Comparison of ENCODE assay signal across 15 cellular contexts in genomic region chr1:35561297-35561971, GRCh38. TPM values are rescaled to one million over a fixed set of nuclear protein-coding genes. Genes with fewer than 3 reads are reported as not detected.
DNase-seq lines count a peak whose midpoint lies in the region; TF ChIP-seq lines count a peak whose summit lies in the region.
"Had no signal": no experiment of that assay in that cellular context is flagged by ENCODE, and none has a peak within 500 bp of the region (broad histone marks: within the 10 kb centered on the region; RNA-seq: fewer than 3 reads in every experiment).

No MANE protein-coding gene starts in this region.

- no peaks in the 10 kb centered on the region for H3K27me3 Mint-ChIP-seq in CD8-positive, alpha-beta memory T cell

- H3K4me1 Mint-ChIP-seq in CD8-positive, alpha-beta memory T cell: peaks cover 28 to 55% (median 43%) of the 10 kb centered on the region in 3 donors

- no peaks in the 10 kb centered on the region for H3K27me3 ChIP-seq in CD8-positive, alpha-beta memory T cell (ENCODE audit: insufficient read depth, low read length, poor library complexity, severe bottlenecking)
- no peaks in the 10 kb centered on the region for H3K27me3 ChIP-seq in NT2/D1 (ENCODE audit: insufficient read depth, insufficient read length)
- H3K27me3 ChIP-seq in dorsolateral prefrontal cortex: no peaks in the 10 kb centered on the region
- H3K27me3 ChIP-seq: SJSA1 had no signal

- peak overlapping the region in 3 of 7 donors; percentile 1 to 76 (median 46) for H3K4me3 Mint-ChIP-seq in CD8-positive, alpha-beta memory T cell
- H3K4me3 Mint-ChIP-seq: mesothelial cell of epicardium had no signal

- no peak for TF ChIP-seq CTCF in dorsolateral prefrontal cortex (IDR thresholded peaks at IDR 0.05 in 54 of 56, conservative IDR thresholded peaks at IDR 0.05 in 2 of 56; ENCODE audit: low read depth in 1 of 56, partially characterized antibody in 56 of 56)

- no peak overlapping the region for H3K9ac ChIP-seq in NT2/D1 (ENCODE audit: insufficient read length, low read depth)

- peaks cover 0 to 52% (median 3%) of the 10 kb centered on the region in 3 donors for H3K36me3 Mint-ChIP-seq in CD8-positive, alpha-beta memory T cell

- peaks cover 14% of the 10 kb centered on the region for H3K4me1 ChIP-seq in CD8-positive, alpha-beta memory T cell (ENCODE audit: insufficient read depth, low read length)
- peaks cover 25% of the 10 kb centered on the region for H3K4me1 ChIP-seq in NT2/D1 (ENCODE audit: insufficient read depth, insufficient read length)

- POLR2A ChIA-PET in CD8-positive, alpha-beta memory T cell (lab: Charles Lee): no interaction called here

- peak overlapping the region in 6 of 8 donors; percentile 20 to 88 (median 60) for H3K27ac Mint-ChIP-seq in CD8-positive, alpha-beta memory T cell
- H3K27ac Mint-ChIP-seq: mesothelial cell of epicardium had no signal

- no peak overlapping the region for H3K27ac ChIP-seq in CD8-positive, alpha-beta memory T cell (ENCODE audit: low read depth, low read length)
- peak overlapping the region in 55 of 59 donors; percentile 22 to 100 (median 97) for H3K27ac ChIP-seq in dorsolateral prefrontal cortex
- H3K27ac ChIP-seq: SJSA1 had no signal

- CTCF ChIA-PET in CD8-positive, alpha-beta memory T cell (lab: Charles Lee): interaction anchor here (0.9 to 2.4 kb wide), 7 partner anchors 10 to 215 kb away, joined by 3 to 18 read pairs (median 5); no protein-coding TSS in a partner anchor

- no peak overlapping the region for H3K4me3 ChIP-seq in CD8-positive, alpha-beta memory T cell (ENCODE audit: low read length)
- H3K4me3 ChIP-seq in NT2/D1 (ENCODE audit: insufficient read length, low read depth) (peak overlapping the region; percentile 2), dorsolateral prefrontal cortex (peak overlapping the region in 58 of 59 donors; percentile 4 to 100 (median 92))
- H3K4me3 ChIP-seq: SJSA1 had no signal

- intact Hi-C loops in dorsolateral prefrontal cortex (cut with DNase I): loop anchor here in 1 of 2 donors (2.0 kb wide), 1 partner anchor 369 kb away; the partner anchor contains the start of gene SFPQ

- H3K9me3 Mint-ChIP-seq in CD8-positive, alpha-beta memory T cell: no peaks in the 10 kb centered on the region
- H3K9me3 Mint-ChIP-seq: mesothelial cell of epicardium had no signal

- no peaks in the 10 kb centered on the region for H3K9me3 ChIP-seq in CD8-positive, alpha-beta memory T cell (ENCODE audit: low read length)
- H3K9me3 ChIP-seq in NT2/D1 (ENCODE audit: insufficient read depth, low read length): no peaks in the 10 kb centered on the region
- H3K9me3 ChIP-seq: SJSA1 had no signal

- DNase-seq in CD8-positive, alpha-beta memory T cell: no peak
- DNase-seq in NT2/D1 (ENCODE audit: low read depth, low spot score) (no peak), dorsolateral prefrontal cortex (peak in 3 of 10 donors; percentile 27 to 57 (median 53)), retina (peak; percentile 5), DMS153 (lab: John Stamatoyannopoulos, UW) (no peak), epidermal melanocyte (ENCODE audit: insufficient read length, low spot score) (no peak), hepatic stellate cell (ENCODE audit: low spot score) (no peak)
- DNase-seq in activated CD4-positive, CD25-positive, alpha-beta regulatory T cell treated with anti-CD3 and anti-CD28 coated beads, Interleukin-2, amount 50 U/mL, for 72 hours: no peak
- DNase-seq: effector CD4-positive, alpha-beta T cell; foreskin fibroblast; GOT3; MV-4-11; stimulated activated CD4-positive, alpha-beta T cell treated with anti-CD3 and anti-CD28 coated beads, Interleukin-2, amount 100 ng/mL, for 48 hours had no signal

- no peaks in the 10 kb centered on the region for H3K36me3 ChIP-seq in CD8-positive, alpha-beta memory T cell (ENCODE audit: insufficient read depth, low read length)
- peaks cover 73% of the 10 kb centered on the region for H3K36me3 ChIP-seq in NT2/D1 (ENCODE audit: insufficient read depth, insufficient read length, low read length)

RNA-seq across cellular contexts. Expression of gene NCDN, which starts 3.8 kb away (rescaled TPM):
- 10 to 100 TPM; 49.0 to 50.4 TPM for total RNA-seq in CD8-positive, alpha-beta memory T cell
- 15.7 TPM for polyA plus RNA-seq in CD8-positive, alpha-beta memory T cell
- 100 to 1,000 TPM; 209 to 881 (median 618) TPM for total RNA-seq in dorsolateral prefrontal cortex

RNA-seq across cellular contexts. Expression of gene KIAA0319L, which starts 4.2 kb away (rescaled TPM):
- total RNA-seq in CD8-positive, alpha-beta memory T cell: 10 to 100 TPM; 28.5 to 30.4 TPM
- 29.3 TPM for polyA plus RNA-seq in CD8-positive, alpha-beta memory T cell
- total RNA-seq in dorsolateral prefrontal cortex: 100 to 1,000 TPM in 10 of 120 experiments, 10 to 100 TPM in 110; 66.0 to 125 (median 85.3) TPM

RNA-seq across cellular contexts. Expression of gene TFAP2E, which starts 11.7 kb away (rescaled TPM):
- 1 to 10 TPM in 1 of 2 experiments, under 1 TPM in 1; 0.69 to 1.0 TPM for total RNA-seq in CD8-positive, alpha-beta memory T cell
- 0.41 TPM for polyA plus RNA-seq in CD8-positive, alpha-beta memory T cell
- total RNA-seq in dorsolateral prefrontal cortex: 10 to 100 TPM in 48 of 120 experiments, 1 to 10 TPM in 72; 2.8 to 21.5 (median 9.1) TPM
- total RNA-seq: SJSA1 had no signal

Comparison
In these comparisons a context has a peak if more than half of its experiments do, and no peak if none do; other contexts are left out.
1. RNA of gene NCDN, which starts 3.8 kb away (total RNA-seq): 209 to 881 TPM in dorsolateral prefrontal cortex; 49.0 to 50.4 TPM in CD8-positive, alpha-beta memory T cell; every median in the first group is over 4 times any median in the second.